ENCODE assay signal across 21 cellular contexts in genomic region chr10:95337761-95338160, GRCh38.
"Had no signal": no experiment of that assay in that cellular context is flagged by ENCODE, and none has a peak within 500 bp of the region (broad histone marks: within the 10 kb centered on the region; RNA-seq: fewer than 3 reads in every experiment).

No MANE protein-coding gene starts in this region.

- H3K27me3 ChIP-seq: neural progenitor cell, suprapubic skin, upper lobe of left lung had no signal

- DNase-seq: activated CD4-positive, alpha-beta memory T cell treated with anti-CD3 and anti-CD28 coated beads, Interleukin-2, amount 10 ng/mL, durations not matched to agents 7 days and 5 days; activated CD4-positive, alpha-beta T cell treated with anti-CD3 and anti-CD28 coated beads, Interleukin-2, amount 10 ng/mL, durations not matched to agents 24 days and 14 days; activated effector memory CD4-positive, alpha-beta T cell treated with Interleukin-2 at 50 U/mL for 16 hours; activated naive CD4-positive, alpha-beta T cell treated with anti-CD3 and anti-CD28 coated beads for 36 hours; activated naive CD8-positive, alpha-beta T cell treated with anti-CD3 and anti-CD28 coated beads, Interleukin-2, amount 10 ng/mL, durations not matched to agents 7 days and 5 days; activated T-cell treated with anti-CD3 and anti-CD28 coated beads, Interleukin-2, amount 50 U/mL, for 72 hours; amniotic stem cell; cerebellar nuclear complex; hippocampal formation; left cardiac atrium; lower lobe of right lung; naive thymus-derived CD8-positive, alpha-beta T cell; stimulated activated CD4-positive, alpha-beta T cell treated with anti-CD3 and anti-CD28 coated beads, Interleukin-2, amount 100 ng/mL, for 48 hours; stimulated activated CD8-positive, alpha-beta memory T cell treated with anti-CD3 and anti-CD28 coated beads, Interleukin-4, amount 100 ng/mL, for 48 hours; stimulated activated naive CD4-positive, alpha-beta T cell; T-cell had no signal

- H3K27ac ChIP-seq: lower lobe of right lung, neural progenitor cell, suprapubic skin, VCaP had no signal

- H3K9me3 ChIP-seq: lower lobe of right lung, suprapubic skin, upper lobe of left lung had no signal

- H3K4me3 ChIP-seq: coronary artery, lower lobe of right lung, neural progenitor cell, suprapubic skin, upper lobe of left lung had no signal

- H3K36me3 ChIP-seq: neural progenitor cell had no signal
